In genomic region chr14:61562321-61563161, GRCh38 we compare ENCODE assay signal across 9 cellular contexts.
DNase-seq lines count a peak whose midpoint lies in the region; ATAC-seq and TF ChIP-seq lines count a peak whose summit lies in the region.
"Had no signal": no experiment of that assay in that cellular context is flagged by ENCODE, and none has a peak within 500 bp of the region (broad histone marks: within the 10 kb centered on the region; RNA-seq: fewer than 3 reads in every experiment).

No MANE protein-coding gene starts in this region.

- H3K4me3 ChIP-seq in right lobe of liver (no peak overlapping the region), tibial nerve (no peak overlapping the region)

- peak; percentile 71 for ATAC-seq in CD4-positive, alpha-beta T cell (ENCODE audit: poor library complexity)
- ATAC-seq in right lobe of liver (peak in 1 of 4 donors; percentile 26), GM21515 (IDR thresholded peaks at IDR 0.05; ENCODE audit: unreplicated experiment) (no peak)

- no peak for TF ChIP-seq CTCF in CD4-positive, alpha-beta T cell (IDR thresholded peaks at IDR 0.05)
- no peak for TF ChIP-seq CTCF in right lobe of liver (IDR thresholded peaks at IDR 0.05)
- TF ChIP-seq CTCF in tibial nerve (IDR thresholded peaks at IDR 0.05): no peak

- no peaks in the 10 kb centered on the region for H3K9me3 Mint-ChIP-seq in CD4-positive, alpha-beta T cell
- H3K9me3 Mint-ChIP-seq: naive B cell had no signal

- no peak overlapping the region for H3K27ac ChIP-seq in CD4-positive, alpha-beta T cell (ENCODE audit: low read depth, low read length)
- peak overlapping the region in 2 of 3 donors; percentile 64 to 91 for H3K27ac ChIP-seq in right lobe of liver
- H3K27ac ChIP-seq in tibial nerve: peak overlapping the region in 3 of 4 donors; percentile 67 to 74 (median 68)

- H3K4me1 ChIP-seq in right lobe of liver (peaks cover 0 to 19% (median 5%) of the 10 kb centered on the region in 4 donors), tibial nerve (peaks cover 0 to 23% (median 7%) of the 10 kb centered on the region in 4 donors)

- POLR2A ChIA-PET in CD4-positive, alpha-beta T cell (lab: Charles Lee): interaction anchor here (1.0 to 1.1 kb wide), 2 partner anchors 9 to 108 kb away, joined by 3 to 4 read pairs; no protein-coding TSS in a partner anchor

- DNase-seq in CD4-positive, alpha-beta T cell: no peak
- peak; percentile 90 for DNase-seq in MV-4-11 (lab: John Stamatoyannopoulos, UW)
- peak; percentile 96 for DNase-seq in amniotic stem cell (lab: John Stamatoyannopoulos, UW)
- peak in 1 of 3 donors; percentile 41 for DNase-seq in right lobe of liver
- DNase-seq in tibial nerve (ENCODE audit: low spot score in 2 of 2): no peak
- DNase-seq in NCI-H1694 treated with DMSO at 0.1 percent for 48 hours (lab: John Stamatoyannopoulos, UW): no peak
- no peak for DNase-seq in posterior cingulate gyrus
- DNase-seq: naive B cell had no signal

- peaks cover 8% of the 10 kb centered on the region for H3K4me1 Mint-ChIP-seq in CD4-positive, alpha-beta T cell (ENCODE audit: low read depth)

- H3K9me3 ChIP-seq in CD4-positive, alpha-beta T cell (ENCODE audit: control insufficient read depth, low read length): no peaks in the 10 kb centered on the region
- no peaks in the 10 kb centered on the region for H3K9me3 ChIP-seq in right lobe of liver
- H3K9me3 ChIP-seq in tibial nerve: no peaks in the 10 kb centered on the region

- H3K4me3 Mint-ChIP-seq in CD4-positive, alpha-beta T cell: no peak overlapping the region
- H3K4me3 Mint-ChIP-seq: naive B cell had no signal

- no peaks in the 10 kb centered on the region for H3K27me3 ChIP-seq in CD4-positive, alpha-beta T cell (ENCODE audit: control insufficient read depth, insufficient read depth, low read length)
- no peaks in the 10 kb centered on the region for H3K27me3 ChIP-seq in right lobe of liver
- H3K27me3 ChIP-seq in tibial nerve: no peaks in the 10 kb centered on the region

- peak overlapping the region; percentile 3 for H3K27ac Mint-ChIP-seq in CD4-positive, alpha-beta T cell

- WGBS in right lobe of liver (ENCODE audit: insufficient coverage, low coverage, low lambda C conversion rate, missing lambda C conversion rate): 98% methylated on average over 4 of the region's 7 CpGs
- 90 to 93% methylated on average over 5 to 7 of the region's 7 CpGs for WGBS in tibial nerve, 2 donors

- intact Hi-C loops in CD4-positive, alpha-beta T cell (cut with DNase I, micrococcal nuclease): no loop called here
- intact Hi-C loops in right lobe of liver (cut with DNase I) (no loop called here), posterior cingulate gyrus (cut with DNase I) (no loop called here)

- no peak for TF ChIP-seq EP300 in tibial nerve (IDR thresholded peaks at IDR 0.05)

- H3K36me3 ChIP-seq in right lobe of liver (no peaks in the 10 kb centered on the region), tibial nerve (no peaks in the 10 kb centered on the region)

- no peaks in the 10 kb centered on the region for H3K27me3 Mint-ChIP-seq in CD4-positive, alpha-beta T cell
- H3K27me3 Mint-ChIP-seq: naive B cell had no signal

- TF ChIP-seq POLR2A in right lobe of liver (IDR thresholded peaks at IDR 0.05) (no peak), tibial nerve (IDR thresholded peaks at IDR 0.05) (no peak)

- CTCF ChIA-PET in CD4-positive, alpha-beta T cell (lab: Charles Lee): no interaction called here

- no peaks in the 10 kb centered on the region for H3K36me3 Mint-ChIP-seq in CD4-positive, alpha-beta T cell (ENCODE audit: low read depth)
- H3K36me3 Mint-ChIP-seq: naive B cell had no signal

Comparison
In these comparisons a context has a peak if more than half of its experiments do, and no peak if none do; other contexts are left out.
1. DNase-seq: peak in MV-4-11 (single experiment) and amniotic stem cell (single experiment); none in CD4-positive, alpha-beta T cell (0 of 10), tibial nerve (0 of 2), NCI-H1694 treated with DMSO at 0.1 percent for 48 hours (single experiment) and posterior cingulate gyrus (0 of 10).